In the genomic region with DNA sequence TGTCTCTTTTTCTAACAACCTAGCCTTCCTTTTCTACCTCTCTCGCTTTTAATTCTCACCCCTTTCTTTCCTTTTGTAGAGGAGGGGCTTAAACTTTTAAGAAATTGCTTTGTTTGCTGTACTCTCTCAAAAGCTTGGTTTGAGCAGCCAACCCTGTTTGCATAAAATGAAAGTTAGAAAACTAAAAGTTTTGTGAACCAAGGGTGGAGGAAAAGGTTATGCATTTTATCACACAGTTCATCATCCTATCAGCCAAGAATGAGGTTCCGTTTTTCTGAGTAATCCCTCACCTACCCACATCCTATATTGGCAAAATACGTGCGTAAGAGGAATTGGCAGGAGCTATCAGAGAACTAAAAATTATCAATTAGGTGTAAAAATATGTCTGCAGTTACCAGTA, we compare ENCODE assay signal across 14 cellular contexts. TPM values are rescaled to one million over a fixed set of nuclear protein-coding genes. Genes with fewer than 3 reads are reported as not detected.
DNase-seq lines count a peak whose midpoint lies in the region; ATAC-seq, FAIRE-seq and TF ChIP-seq lines count a peak whose summit lies in the region.
"Had no signal": no experiment of that assay in that cellular context is flagged by ENCODE, and none has a peak within 500 bp of the region (broad histone marks: within the 10 kb centered on the region; RNA-seq: fewer than 3 reads in every experiment).

No MANE protein-coding gene starts in this region.

- H3K4me2 ChIP-seq in OCI-LY7 (ENCODE audit: low read length) (no peak overlapping the region), astrocyte (ENCODE audit: low read length) (peak overlapping the region; percentile 31)

- CTCF ChIA-PET in activated CD8-positive, alpha-beta memory T cell treated with anti-CD3 and anti-CD28 coated beads, Interleukin-2, amount 10 ng/mL, durations not matched to agents 7 days and 5 days (lab: Charles Lee) = interaction anchor here (2.2 to 2.3 kb wide), 2 partner anchors 68 to 69 kb away, joined by 5 to 7 read pairs; no protein-coding TSS in a partner anchor
- CTCF ChIA-PET in OCI-LY7 (lab: Charles Lee; ENCODE audit: unreplicated experiment) = no interaction called here

- POLR2A ChIA-PET in OCI-LY7 (lab: Charles Lee) = interaction anchor here (0.6 to 2.0 kb wide), 3 partner anchors 11 to 185 kb away, joined by 3 to 10 read pairs (median 4); no protein-coding TSS in a partner anchor

- H3K4me3 ChIP-seq in OCI-LY7 (ENCODE audit: low read depth, low read length, poor library complexity, severe bottlenecking) = no peak overlapping the region
- no peak overlapping the region for H3K4me3 ChIP-seq in astrocyte (ENCODE audit: insufficient read depth, low read depth, low read length)
- no peak overlapping the region for H3K4me3 ChIP-seq in gastrocnemius medialis
- H3K4me3 ChIP-seq in H7 (ENCODE audit: insufficient read depth, low read depth, low read length) = no peak overlapping the region

- no peak overlapping the region for H3K9ac ChIP-seq in astrocyte (ENCODE audit: low read length)

- TF ChIP-seq POLR2A in gastrocnemius medialis (IDR thresholded peaks at IDR 0.05) = no peak

- H3K9me3 Mint-ChIP-seq in activated CD8-positive, alpha-beta memory T cell treated with anti-CD3 and anti-CD28 coated beads, Interleukin-2, amount 10 ng/mL, durations not matched to agents 7 days and 5 days (ENCODE audit: low read depth) = no peaks in the 10 kb centered on the region
- no peaks in the 10 kb centered on the region for H3K9me3 Mint-ChIP-seq in astrocyte (ENCODE audit: unreplicated experiment)
- H3K9me3 Mint-ChIP-seq: mesothelial cell of epicardium had no signal

- H3K36me3 ChIP-seq in OCI-LY7 (ENCODE audit: insufficient read depth, low read length) (no peaks in the 10 kb centered on the region), astrocyte (ENCODE audit: insufficient read depth, low read length) (no peaks in the 10 kb centered on the region), gastrocnemius medialis (no peaks in the 10 kb centered on the region), H7 (replicated peaks; ENCODE audit: control insufficient read depth, insufficient read depth, low read length) (no peaks in the 10 kb centered on the region)

- TF ChIP-seq CTCF in OCI-LY7 (conservative IDR thresholded peaks at IDR 0.05; ENCODE audit: low read length) (no peak), astrocyte (IDR thresholded peaks at IDR 0.05; ENCODE audit: insufficient read depth, low read depth, low read length) (no peak), gastrocnemius medialis (IDR thresholded peaks at IDR 0.05 in 4 of 5, conservative IDR thresholded peaks at IDR 0.05 in 1 of 5) (no peak), GM20000 (IDR thresholded peaks at IDR 0.05; ENCODE audit: extremely low read depth, missing control alignments) (no peak)

- intact Hi-C loops in OCI-LY7 (cut with micrococcal nuclease; ENCODE audit: unreplicated experiment) = no loop called here
- intact Hi-C loops in gastrocnemius medialis (cut with DNase I; ENCODE audit: low total_unique reads) = loop anchor here (5.0 kb wide), 1 partner anchor 52 kb away; no protein-coding TSS in a partner anchor

- H3K9me3 ChIP-seq in OCI-LY7 (ENCODE audit: low read length) (no peaks in the 10 kb centered on the region), astrocyte (ENCODE audit: insufficient read depth, low read depth, low read length) (no peaks in the 10 kb centered on the region), gastrocnemius medialis (no peaks in the 10 kb centered on the region)

- peaks cover 2% of the 10 kb centered on the region for H3K27me3 Mint-ChIP-seq in activated CD8-positive, alpha-beta memory T cell treated with anti-CD3 and anti-CD28 coated beads, Interleukin-2, amount 10 ng/mL, durations not matched to agents 7 days and 5 days
- H3K27me3 Mint-ChIP-seq in astrocyte (ENCODE audit: low read depth, unreplicated experiment) = no peaks in the 10 kb centered on the region

- H3K4me3 Mint-ChIP-seq in activated CD8-positive, alpha-beta memory T cell treated with anti-CD3 and anti-CD28 coated beads, Interleukin-2, amount 10 ng/mL, durations not matched to agents 7 days and 5 days = peak overlapping the region; percentile 61
- no peak overlapping the region for H3K4me3 Mint-ChIP-seq in astrocyte (ENCODE audit: unreplicated experiment)
- H3K4me3 Mint-ChIP-seq: mesothelial cell of epicardium had no signal

- in situ Hi-C loops in gastrocnemius medialis (cut with MboI; ENCODE audit: low sequenced_read_pairs in 4 of 4) = no loop called here

- H3K4me1 ChIP-seq in OCI-LY7 (ENCODE audit: insufficient read depth, low read length, poor library complexity, severe bottlenecking) (peaks cover 19% of the 10 kb centered on the region), astrocyte (ENCODE audit: insufficient read depth, low read length) (peaks cover 9% of the 10 kb centered on the region), gastrocnemius medialis (peaks cover 10 to 19% of the 10 kb centered on the region in 2 donors)

- H3K9me2 ChIP-seq in OCI-LY7 (ENCODE audit: insufficient read depth, low read length) = no peaks in the 10 kb centered on the region

- H3K36me3 Mint-ChIP-seq in activated CD8-positive, alpha-beta memory T cell treated with anti-CD3 and anti-CD28 coated beads, Interleukin-2, amount 10 ng/mL, durations not matched to agents 7 days and 5 days = peaks cover 3% of the 10 kb centered on the region
- H3K36me3 Mint-ChIP-seq in astrocyte (ENCODE audit: low read depth, unreplicated experiment) = no peaks in the 10 kb centered on the region
- H3K36me3 Mint-ChIP-seq: mesothelial cell of epicardium had no signal

- FAIRE-seq in astrocyte (lab: Jason Lieb, UNC) = no peak

- H3K27ac ChIP-seq in OCI-LY7 (ENCODE audit: low read depth, low read length, poor library complexity, severe bottlenecking) (no peak overlapping the region), astrocyte (ENCODE audit: low read depth, low read length) (no peak overlapping the region), gastrocnemius medialis (peak overlapping the region; percentile 80 to 85 (median 82))

- H3K4me1 Mint-ChIP-seq in activated CD8-positive, alpha-beta memory T cell treated with anti-CD3 and anti-CD28 coated beads, Interleukin-2, amount 10 ng/mL, durations not matched to agents 7 days and 5 days = peaks cover 36% of the 10 kb centered on the region
- peaks cover 20% of the 10 kb centered on the region for H3K4me1 Mint-ChIP-seq in astrocyte (ENCODE audit: low read depth, unreplicated experiment)

- H4K20me1 ChIP-seq in OCI-LY7 (ENCODE audit: insufficient read depth, low read length) = no peaks in the 10 kb centered on the region
- no peaks in the 10 kb centered on the region for H4K20me1 ChIP-seq in astrocyte (ENCODE audit: insufficient read depth, low read length)

- no peak for DNase-seq in activated CD8-positive, alpha-beta memory T cell treated with anti-CD3 and anti-CD28 coated beads, Interleukin-2, amount 10 ng/mL, durations not matched to agents 7 days and 5 days
- no peak for DNase-seq in activated CD8-positive, alpha-beta memory T cell treated with anti-CD3 and anti-CD28 coated beads, Interleukin-2, amount 50 U/mL, for 4 hours
- DNase-seq in OCI-LY7 (ENCODE audit: low spot score) (no peak), astrocyte (ENCODE audit: low read depth) (peak; percentile 53), gastrocnemius medialis (no peak), H7 (no peak), HCEC 1CT (no peak), GM20000 (ENCODE audit: low spot score) (no peak)
- DNase-seq: ACHN; COR-L47; Kasumi-1; NCI-H2107; stimulated activated CD8-positive, alpha-beta memory T cell treated with anti-CD3 and anti-CD28 coated beads, Interleukin-4, amount 100 ng/mL, for 48 hours had no signal

- peak overlapping the region; percentile 39; the same call in 1 of the 2 replicates for H2AFZ ChIP-seq in OCI-LY7 (ENCODE audit: low read length)
- H2AFZ ChIP-seq in astrocyte (ENCODE audit: low read depth, low read length) = no peak overlapping the region

- BruUV-seq in OCI-LY7 (replicated peaks; lab: Mats Ljungman, UMichigan) = no TSS peak

- peak overlapping the region; percentile 97 for H3K27ac Mint-ChIP-seq in activated CD8-positive, alpha-beta memory T cell treated with anti-CD3 and anti-CD28 coated beads, Interleukin-2, amount 10 ng/mL, durations not matched to agents 7 days and 5 days
- peak overlapping the region; percentile 44 for H3K27ac Mint-ChIP-seq in astrocyte (ENCODE audit: unreplicated experiment)
- H3K27ac Mint-ChIP-seq: mesothelial cell of epicardium had no signal

- ATAC-seq in activated CD8-positive, alpha-beta memory T cell treated with anti-CD3 and anti-CD28 coated beads, Interleukin-2, amount 10 ng/mL, durations not matched to agents 7 days and 5 days = peak; percentile 85
- ATAC-seq in gastrocnemius medialis = no peak

- H3K79me2 ChIP-seq in OCI-LY7 (ENCODE audit: insufficient read depth, low read depth, low read length) = no peaks in the 10 kb centered on the region
- H3K79me2 ChIP-seq in astrocyte (ENCODE audit: insufficient read depth, low read length) = no peaks in the 10 kb centered on the region

- H3K27me3 ChIP-seq in astrocyte (ENCODE audit: insufficient read depth, low read length) = no peaks in the 10 kb centered on the region
- H3K27me3 ChIP-seq in gastrocnemius medialis = no peaks in the 10 kb centered on the region
- peaks cover 28% of the 10 kb centered on the region; the same call in 1 of the 2 replicates for H3K27me3 ChIP-seq in H7 (ENCODE audit: control insufficient read depth, insufficient read depth, low read length)

RNA-seq across cellular contexts. Expression of a gene that starts 42.8 kb away (rescaled TPM):
- total RNA-seq in activated CD8-positive, alpha-beta memory T cell treated with anti-CD3 and anti-CD28 coated beads, Interleukin-2, amount 10 ng/mL, durations not matched to agents 7 days and 5 days = 10 to 100 TPM; 63.6 to 70.2 TPM
- 20.9 and 21.2 TPM in 2 replicates for total RNA-seq in OCI-LY7 (2014; rRNA removed; shearing (Covaris generic))
- total RNA-seq in OCI-LY7 (2022) (74.7 and 76.0 TPM in 2 replicates), astrocyte (136 and 143 TPM in 2 replicates), gastrocnemius medialis (100 to 1,000 TPM in 2 of 4 donors, 10 to 100 TPM in 2; 30.6 to 256 (median 90.8) TPM)
- total RNA-seq in H7 (2014; rRNA removed; shearing (Covaris generic)) = 7.5 and 8.7 TPM in 2 replicates

Comparison
In these comparisons a context has a peak if more than half of its experiments do, and no peak if none do; other contexts are left out.
1. H3K27ac ChIP-seq: peak in gastrocnemius medialis (4 of 4); none in OCI-LY7 (single experiment) and astrocyte (single experiment).